1 cellular context compared by ENCODE assay signal in genomic region chr6:36980876-36981619, GRCh38.
A peak's percentile ranks its signal among the peaks of the same experiment; 100 is the strongest.
TF ChIP-seq lines count a peak whose summit lies in the region.

No MANE protein-coding gene starts in this region.

TF ChIP-seq in HepG2, 621 proteins besides CTCF, POLR2A, EP300 and RAD21:
- TF ChIP-seq ZNF687 (CRISPR knock-in tag; IDR thresholded peaks at IDR 0.05) (peak; percentile 25; the same call in 1 of the 2 replicates), STAT6 (CRISPR knock-in tag; IDR thresholded peaks at IDR 0.05; ENCODE audit: borderline replicate concordance) (no peak)
